ENCODE assay signal across 8 cellular contexts in genomic region chr13:27997904-27998522, GRCh38. TPM values are rescaled to one million over a fixed set of nuclear protein-coding genes. Genes with fewer than 3 reads are reported as not detected.
A peak's percentile ranks its signal among the peaks of the same experiment; 100 is the strongest.
DNase-seq lines count a peak whose midpoint lies in the region; ATAC-seq, FAIRE-seq and TF ChIP-seq lines count a peak whose summit lies in the region.

No MANE protein-coding gene starts in this region.

- H3K27me3 ChIP-seq in right lobe of liver = no peaks in the 10 kb centered on the region

- FAIRE-seq in GM18507 (lab: Jason Lieb, UNC) = peak; percentile 21

- WGBS in right lobe of liver (ENCODE audit: insufficient coverage, low coverage, low lambda C conversion rate, missing lambda C conversion rate) = 66% methylated on average over 7 of the region's 7 CpGs

- intact Hi-C loops in right lobe of liver (cut with DNase I) = no loop called here

- H3K36me3 ChIP-seq in right lobe of liver = no peaks in the 10 kb centered on the region

- ATAC-seq in right lobe of liver (peak; percentile 50 to 63 (median 58)), GM18519 (IDR thresholded peaks at IDR 0.05; ENCODE audit: low FRiP score, unreplicated experiment) (no peak), GM18858 (IDR thresholded peaks at IDR 0.05; ENCODE audit: unreplicated experiment) (no peak)

- no peaks in the 10 kb centered on the region for H3K4me1 ChIP-seq in right lobe of liver

- peak in 3 of 4 donors; percentile 17 to 35 (median 23) for TF ChIP-seq CTCF in right lobe of liver (IDR thresholded peaks at IDR 0.05)

- peak; percentile 60 to 65 for DNase-seq in AML-193 (lab: John Stamatoyannopoulos, UW)
- no peak for DNase-seq in GM18507 (ENCODE audit: extremely low spot score, insufficient read length, low read depth)
- peak; percentile 11 for DNase-seq in NCI-H345 treated with DMSO at 0.1 percent for 48 hours (lab: John Stamatoyannopoulos, UW; ENCODE audit: unreplicated experiment)
- peak; percentile 53 for DNase-seq in amniotic epithelial cell (ENCODE audit: low read depth)
- DNase-seq in right lobe of liver = no peak
- DNase-seq in hippocampal formation (lab: John Stamatoyannopoulos, UW) = no peak

- H3K4me3 ChIP-seq in right lobe of liver = no peak overlapping the region

- no peaks in the 10 kb centered on the region for H3K9me3 ChIP-seq in right lobe of liver

- H3K27ac ChIP-seq in right lobe of liver = no peak overlapping the region

- no peak for TF ChIP-seq POLR2A in right lobe of liver (IDR thresholded peaks at IDR 0.05)

RNA-seq across cellular contexts. Expression of gene URAD, which starts 9.5 kb away (rescaled TPM):
- not detected for total RNA-seq in right lobe of liver

RNA-seq across cellular contexts. Expression of gene CDX2, which starts 28.9 kb away (rescaled TPM):
- total RNA-seq in right lobe of liver = not detected

Comparison
In these comparisons a context has a peak if more than half of its experiments do, and no peak if none do; other contexts are left out.
1. DNase-seq: peak in AML-193 (2 of 2), NCI-H345 treated with DMSO at 0.1 percent for 48 hours (single experiment) and amniotic epithelial cell (single experiment); none in GM18507 (single experiment), right lobe of liver (0 of 3) and hippocampal formation (0 of 2).
2. ATAC-seq: peak in right lobe of liver (4 of 4); none in GM18519 (single experiment) and GM18858 (single experiment).